Comparison of ENCODE assay signal across 9 cellular contexts in genomic region chr16:66650707-66651473, GRCh38. TPM values are rescaled to one million over a fixed set of nuclear protein-coding genes. Genes with fewer than 3 reads are reported as not detected.
DNase-seq lines count a peak whose midpoint lies in the region; ATAC-seq, FAIRE-seq and TF ChIP-seq lines count a peak whose summit lies in the region.
"Had no signal": no experiment of that assay in that cellular context is flagged by ENCODE, and none has a peak within 500 bp of the region (broad histone marks: within the 10 kb centered on the region; RNA-seq: fewer than 3 reads in every experiment).

No MANE protein-coding gene starts in this region.

- H3K4me3 Mint-ChIP-seq in Calu3 (ENCODE audit: low read depth, unreplicated experiment) (no peak overlapping the region), nephron (peak overlapping the region; percentile 69 to 81 (median 77))

- TF ChIP-seq CTCF in Calu3 (IDR thresholded peaks at IDR 0.05; ENCODE audit: unreplicated experiment) (peak; percentile 96), nephron (IDR thresholded peaks at IDR 0.05; ENCODE audit: unreplicated experiment in 3 of 3) (peak; percentile 94 to 97 (median 95))

- BruUV-seq in Calu3 (replicated peaks; lab: Mats Ljungman, UMichigan): no TSS peak

- H3K27ac Mint-ChIP-seq in Calu3 (ENCODE audit: unreplicated experiment) (no peak overlapping the region), nephron (peak overlapping the region; percentile 18 to 38 (median 37))

- H3K9me3 Mint-ChIP-seq in Calu3 (ENCODE audit: low read depth, unreplicated experiment): no peaks in the 10 kb centered on the region
- no peaks in the 10 kb centered on the region for H3K9me3 Mint-ChIP-seq in nephron

- peak; percentile 97 for ATAC-seq in GM21717 (IDR thresholded peaks at IDR 0.05; ENCODE audit: unreplicated experiment)

- peak; percentile 8 for FAIRE-seq in RCC 7860 (lab: Jason Lieb, UNC)
- FAIRE-seq: frontal cortex had no signal

- DNase-seq in Calu3 (peak; percentile 87), Kasumi-1 (lab: John Stamatoyannopoulos, UW) (peak; percentile 96), RCC 7860 (ENCODE audit: low spot score) (peak; percentile 61), activated T-helper 1 cell treated with Interleukin-2 at 50 U/mL for 16 hours (ENCODE audit: low read depth) (peak; percentile 51), fibroblast of peridontal ligament (ENCODE audit: extremely low read depth) (peak; percentile 94)
- peak; percentile 47 to 86 (median 72) for DNase-seq in stimulated activated naive CD4-positive, alpha-beta T cell (lab: John Stamatoyannopoulos, UW)

- CTCF ChIA-PET in Calu3 (lab: Charles Lee): interaction anchor here (0.9 to 2.5 kb wide), 17 partner anchors 11 to 309 kb away, joined by 3 to 25 read pairs (median 4); partner anchors contain the start of gene NAE1

- no peaks in the 10 kb centered on the region for H3K36me3 Mint-ChIP-seq in Calu3 (ENCODE audit: insufficient read depth, unreplicated experiment)
- no peaks in the 10 kb centered on the region for H3K36me3 Mint-ChIP-seq in nephron (ENCODE audit: low read depth)

- H3K27me3 Mint-ChIP-seq in Calu3 (ENCODE audit: unreplicated experiment): no peaks in the 10 kb centered on the region
- peaks cover 8% of the 10 kb centered on the region for H3K27me3 Mint-ChIP-seq in nephron (ENCODE audit: low read depth)

- H3K4me1 Mint-ChIP-seq in Calu3 (ENCODE audit: low read depth, unreplicated experiment) (peaks cover 9% of the 10 kb centered on the region), nephron (peaks cover 10% of the 10 kb centered on the region)

- intact Hi-C loops in Calu3 (cut with micrococcal nuclease; ENCODE audit: unreplicated experiment): no loop called here

RNA-seq across cellular contexts. Expression of gene CMTM4, which starts 45.7 kb away (rescaled TPM):
- total RNA-seq in Calu3 (2022): 79.6 and 110 TPM in 2 replicates

RNA-seq across cellular contexts. Expression of gene CMTM3, which starts 46.4 kb away (rescaled TPM):
- 18.4 and 33.6 TPM in 2 replicates for total RNA-seq in Calu3 (2022)

Comparison
In these comparisons a context has a peak if more than half of its experiments do, and no peak if none do; other contexts are left out.
1. Peak in every context shown above with its lines: DNase-seq and ATAC-seq.